Comparison of ENCODE assay signal across 8 cellular contexts in the genomic region with DNA sequence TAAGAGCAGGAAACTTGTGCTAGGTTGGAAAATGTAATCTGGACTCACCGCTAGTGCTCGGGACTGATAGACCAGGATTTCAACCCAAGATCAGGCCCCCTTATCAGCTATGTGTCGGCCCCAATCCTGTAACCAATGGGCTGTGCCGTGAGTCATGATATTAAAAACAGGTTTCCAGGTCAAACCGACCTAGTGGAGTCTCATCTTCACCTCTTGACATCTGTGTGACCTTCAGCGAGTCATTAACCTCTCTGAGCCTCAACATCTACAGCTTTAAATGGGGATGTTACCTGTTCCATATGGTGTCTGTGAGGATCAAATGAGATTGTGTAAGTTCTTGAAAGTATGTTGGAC. TPM values are rescaled to one million over a fixed set of nuclear protein-coding genes. Genes with fewer than 3 reads are reported as not detected.
DNase-seq lines count a peak whose midpoint lies in the region; ATAC-seq and TF ChIP-seq lines count a peak whose summit lies in the region.

No MANE protein-coding gene starts in this region.

- 1% methylated on average over 6 of the region's 6 CpGs for WGBS in aorta, 2 donors

- H3K4me1 Mint-ChIP-seq in brain (peaks cover 45% of the 10 kb centered on the region), memory B cell (peaks cover 19% of the 10 kb centered on the region)

- H3K4me3 Mint-ChIP-seq in brain: peak overlapping the region; percentile 90 to 98 (median 96)
- peak overlapping the region; percentile 89 for H3K4me3 Mint-ChIP-seq in memory B cell

- H3K36me3 Mint-ChIP-seq in brain: peaks cover 21% of the 10 kb centered on the region
- peaks cover 11% of the 10 kb centered on the region for H3K36me3 Mint-ChIP-seq in memory B cell

- peak overlapping the region; percentile 78 for H3K9ac ChIP-seq in HUES48 (ENCODE audit: low read depth, low read length)

- peak overlapping the region; percentile 75 for H3K27ac ChIP-seq in HUES48 (ENCODE audit: low read depth, low read length)
- peak overlapping the region in 1 of 2 donors; percentile 42 for H3K27ac ChIP-seq in aorta (ENCODE audit: low read depth in 1 of 2, low read length in 2 of 2)

- H3K36me3 ChIP-seq in HUES48 (ENCODE audit: control insufficient read depth, insufficient read depth, low read length) (peaks cover 34% of the 10 kb centered on the region), aorta (ENCODE audit: control insufficient read depth in 1 of 2, insufficient read depth in 2 of 2, low read length in 1 of 2) (peaks cover 0 to 4% of the 10 kb centered on the region in 2 donors)

- H3K4me1 ChIP-seq in HUES48 (ENCODE audit: control insufficient read depth, insufficient read depth, low read length) (peaks cover 5% of the 10 kb centered on the region), aorta (ENCODE audit: control insufficient read depth in 1 of 2, insufficient read depth in 2 of 2, low read length in 2 of 2) (peaks cover 0 to 2% of the 10 kb centered on the region in 2 donors)

- H3K27ac Mint-ChIP-seq in brain: peak overlapping the region; percentile 74 to 95 (median 93)
- H3K27ac Mint-ChIP-seq in memory B cell: peak overlapping the region; percentile 95

- intact Hi-C loops in aorta (cut with DNase I): loop anchor here (5.0 to 10.0 kb wide), 3 partner anchors 69 to 126 kb away; partner anchors contain the start of genes ABAT (in 2 of the 2) and CARHSP1 (in 1 of the 2)

- peak overlapping the region; percentile 87 for H3K4me3 ChIP-seq in HUES48 (ENCODE audit: low read depth, low read length)
- peak overlapping the region; percentile 77 to 94 for H3K4me3 ChIP-seq in aorta (ENCODE audit: low read length in 2 of 2)

- peak; percentile 39 to 50 for ATAC-seq in activated CD4-positive, CD25-positive, alpha-beta regulatory T cell treated with anti-CD3 and anti-CD28 coated beads, Interleukin-2, amount 50 U/mL, for 24 hours
- ATAC-seq in memory B cell (ENCODE audit: low read depth) (no peak), aorta (ENCODE audit: low FRiP score) (no peak)

- no peak for DNase-seq in activated CD4-positive, CD25-positive, alpha-beta regulatory T cell (lab: John Stamatoyannopoulos, UW)
- no peak for DNase-seq in memory B cell (ENCODE audit: low spot score in 2 of 2)
- DNase-seq in aorta: no peak
- DNase-seq in NCI-H1048 (lab: John Stamatoyannopoulos, UW): no peak
- DNase-seq in NCI-H2171 treated with DMSO at 0.1 percent for 48 hours (lab: John Stamatoyannopoulos, UW): no peak

- TF ChIP-seq CTCF in brain (conservative IDR thresholded peaks at IDR 0.05): no peak

- H3K9me3 ChIP-seq in HUES48 (ENCODE audit: control insufficient read depth, insufficient read depth, low read length) (no peaks in the 10 kb centered on the region), aorta (ENCODE audit: control insufficient read depth, low read length) (no peaks in the 10 kb centered on the region)

- peaks cover 3% of the 10 kb centered on the region for H3K27me3 Mint-ChIP-seq in brain
- no peaks in the 10 kb centered on the region for H3K27me3 Mint-ChIP-seq in memory B cell

- H3K9me3 Mint-ChIP-seq in brain (peaks cover 0 to 3% (median 0%) of the 10 kb centered on the region in 5 experiments), memory B cell (no peaks in the 10 kb centered on the region)

- H3K27me3 ChIP-seq in HUES48 (ENCODE audit: control insufficient read depth, insufficient read depth, low read length): no peaks in the 10 kb centered on the region
- H3K27me3 ChIP-seq in aorta (ENCODE audit: control insufficient read depth in 1 of 2, insufficient read depth in 2 of 2, low read length in 1 of 2): no peaks in the 10 kb centered on the region

RNA-seq across cellular contexts. Expression of gene PMM2, which starts 0.5 kb away (rescaled TPM):
- 4.8 TPM for polyA plus RNA-seq in brain (ENCODE audit: insufficient read depth, low read depth, low replicate concordance)
- total RNA-seq in aorta: 10 to 100 TPM; 43.1 to 48.4 TPM
- 10 to 100 TPM in 1 of 2 donors, 1 to 10 TPM in 1; 7.8 to 20.3 TPM for polyA plus RNA-seq in aorta

RNA-seq across cellular contexts. Expression of gene TMEM186, which starts 0.7 kb away (rescaled TPM):
- polyA plus RNA-seq in brain (ENCODE audit: insufficient read depth, low read depth, low replicate concordance) (12.4 TPM), aorta (10 to 100 TPM in 1 of 2 donors, 1 to 10 TPM in 1; 7.5 to 10.3 TPM)
- total RNA-seq in aorta: 1 to 10 TPM; 5.7 to 7.0 TPM

Comparison
In these comparisons a context has a peak if more than half of its experiments do, and no peak if none do; other contexts are left out.
1. ATAC-seq: peak in activated CD4-positive, CD25-positive, alpha-beta regulatory T cell treated with anti-CD3 and anti-CD28 coated beads, Interleukin-2, amount 50 U/mL, for 24 hours (2 of 2); none in memory B cell (single experiment) and aorta (single experiment).